Comparison of ENCODE assay signal across 9 cellular contexts in genomic region chr12:68158427-68158826, GRCh38. TPM values are rescaled to one million over a fixed set of nuclear protein-coding genes. Genes with fewer than 3 reads are reported as not detected.
DNase-seq lines count a peak whose midpoint lies in the region; ATAC-seq and FAIRE-seq lines count a peak whose summit lies in the region.
"Had no signal": no experiment of that assay in that cellular context is flagged by ENCODE, and none has a peak within 500 bp of the region (broad histone marks: within the 10 kb centered on the region; RNA-seq: fewer than 3 reads in every experiment).

No MANE protein-coding gene starts in this region.

- FAIRE-seq in small intestine (lab: Jason Lieb, UNC), result no peak

- H3K9me3 ChIP-seq in small intestine (ENCODE audit: control insufficient read depth, low read depth), result no peaks in the 10 kb centered on the region

- H3K27me3 Mint-ChIP-seq in activated naive CD4-positive, alpha-beta T cell treated with anti-CD3 and anti-CD28 coated beads, Interleukin-2, amount 10 ng/mL, durations not matched to agents 7 days and 5 days, result no peaks in the 10 kb centered on the region

- no peaks in the 10 kb centered on the region for H3K4me1 ChIP-seq in small intestine (ENCODE audit: control insufficient read depth in 2 of 2, insufficient read depth in 1 of 2, low read depth in 1 of 2, low read length in 1 of 2)

- peaks cover 25% of the 10 kb centered on the region for H3K4me1 Mint-ChIP-seq in activated naive CD4-positive, alpha-beta T cell treated with anti-CD3 and anti-CD28 coated beads, Interleukin-2, amount 10 ng/mL, durations not matched to agents 7 days and 5 days

- no peaks in the 10 kb centered on the region for H3K27me3 ChIP-seq in small intestine (ENCODE audit: control insufficient read depth in 2 of 2, insufficient read depth in 2 of 2, low read length in 2 of 2)

- H3K36me3 ChIP-seq in small intestine (ENCODE audit: control insufficient read depth in 2 of 2, insufficient read depth in 2 of 2, low read length in 2 of 2), result no peaks in the 10 kb centered on the region

- peak; percentile 16 for DNase-seq in activated naive CD4-positive, alpha-beta T cell treated with Interleukin-2 at 50 U/mL for 16 hours
- no peak for DNase-seq in activated naive CD4-positive, alpha-beta T cell treated with anti-CD3 and anti-CD28 coated beads, Interleukin-2, amount 10 ng/mL, durations not matched to agents 7 days and 5 days
- DNase-seq in NCI-H748 (lab: John Stamatoyannopoulos, UW; ENCODE audit: unreplicated experiment), result peak; percentile 44
- peak; percentile 4 for DNase-seq in effector CD4-positive, alpha-beta T cell
- peak; percentile 33 for DNase-seq in small intestine
- DNase-seq in NCI-H187 (lab: John Stamatoyannopoulos, UW), result no peak
- no peak for DNase-seq in Ammon's horn (ENCODE audit: low spot score)
- DNase-seq: left colon had no signal

- CTCF ChIA-PET in activated naive CD4-positive, alpha-beta T cell treated with anti-CD3 and anti-CD28 coated beads, Interleukin-2, amount 10 ng/mL, durations not matched to agents 7 days and 5 days (lab: Charles Lee), result interaction anchor here (0.6 to 7.1 kb wide), 31 partner anchors 11 to 827 kb away, joined by 3 to 157 read pairs (median 5); no protein-coding TSS in a partner anchor

- 30 to 41% (median 40%) methylated on average over 2 of the region's 2 CpGs for WGBS in small intestine, 3 donors

- H3K4me3 ChIP-seq in small intestine (ENCODE audit: low read depth in 1 of 2, low read length in 2 of 2), result no peak overlapping the region

- H3K27ac ChIP-seq in small intestine (ENCODE audit: low read depth in 1 of 2, low read length in 1 of 2), result no peak overlapping the region

- H3K27ac Mint-ChIP-seq in activated naive CD4-positive, alpha-beta T cell treated with anti-CD3 and anti-CD28 coated beads, Interleukin-2, amount 10 ng/mL, durations not matched to agents 7 days and 5 days, result no peak overlapping the region

- no peaks in the 10 kb centered on the region for H3K9me3 Mint-ChIP-seq in activated naive CD4-positive, alpha-beta T cell treated with anti-CD3 and anti-CD28 coated beads, Interleukin-2, amount 10 ng/mL, durations not matched to agents 7 days and 5 days

- H3K4me3 Mint-ChIP-seq in activated naive CD4-positive, alpha-beta T cell treated with anti-CD3 and anti-CD28 coated beads, Interleukin-2, amount 10 ng/mL, durations not matched to agents 7 days and 5 days, result no peak overlapping the region

- ATAC-seq in HG02970 (IDR thresholded peaks at IDR 0.05; ENCODE audit: low FRiP score, unreplicated experiment), result no peak
- ATAC-seq: left colon had no signal

- no peaks in the 10 kb centered on the region for H3K36me3 Mint-ChIP-seq in activated naive CD4-positive, alpha-beta T cell treated with anti-CD3 and anti-CD28 coated beads, Interleukin-2, amount 10 ng/mL, durations not matched to agents 7 days and 5 days

RNA-seq across cellular contexts. Expression of gene IFNG, which starts 1.1 kb away (rescaled TPM):
- polyA plus RNA-seq in small intestine, result not detected

Comparison
In these comparisons a context has a peak if more than half of its experiments do, and no peak if none do; other contexts are left out.
1. DNase-seq: peak in activated naive CD4-positive, alpha-beta T cell treated with Interleukin-2 at 50 U/mL for 16 hours (single experiment), NCI-H748 (single experiment), effector CD4-positive, alpha-beta T cell (single experiment) and small intestine (single experiment); none in activated naive CD4-positive, alpha-beta T cell treated with anti-CD3 and anti-CD28 coated beads, Interleukin-2, amount 10 ng/mL, durations not matched to agents 7 days and 5 days (single experiment), NCI-H187 (0 of 2) and Ammon's horn (single experiment).